Comparison of ENCODE assay signal across 35 cellular contexts in the genomic region with DNA sequence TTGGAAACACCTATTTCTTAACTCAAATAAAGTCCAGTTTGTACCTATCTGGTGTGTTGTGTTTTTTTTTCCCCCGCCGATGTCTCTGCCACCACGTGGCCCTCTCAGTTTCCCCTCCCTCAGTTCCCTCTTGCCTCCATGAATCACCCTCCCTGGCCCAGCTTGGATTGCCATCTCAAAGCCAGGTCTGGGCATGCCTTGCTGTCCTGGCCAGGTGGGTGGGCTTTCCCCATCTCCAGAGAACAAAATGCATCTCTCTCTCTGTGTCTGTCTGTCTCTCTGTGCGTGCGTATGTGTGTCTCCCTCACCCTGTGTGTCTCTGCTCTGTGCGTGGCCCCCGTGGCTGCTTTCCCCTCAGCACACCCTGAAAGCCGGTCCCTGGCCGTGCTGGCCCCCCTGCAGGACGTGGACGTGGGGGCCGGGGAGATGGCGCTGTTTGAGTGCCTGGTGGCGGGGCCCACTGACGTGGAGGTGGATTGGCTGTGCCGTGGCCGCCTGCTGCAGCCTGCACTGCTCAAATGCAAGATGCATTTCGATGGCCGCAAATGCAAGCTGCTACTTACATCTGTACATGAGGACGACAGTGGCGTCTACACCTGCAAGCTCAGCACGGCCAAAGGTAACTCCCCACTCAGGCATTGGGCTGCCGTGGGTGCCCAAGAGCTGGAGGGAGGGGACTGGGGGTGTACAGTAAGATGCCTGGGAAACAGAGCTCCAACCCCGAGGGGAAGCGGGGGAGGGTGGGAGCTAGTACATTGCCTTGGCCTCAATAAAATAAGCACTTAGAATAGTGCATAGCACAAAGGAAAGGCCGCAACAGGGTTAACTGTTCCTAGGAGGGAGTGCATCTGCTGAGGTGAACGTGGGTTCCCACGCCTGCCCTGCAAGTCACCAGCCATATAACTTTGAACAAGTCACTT. TPM values are rescaled to one million over a fixed set of nuclear protein-coding genes. Genes with fewer than 3 reads are reported as not detected.
DNase-seq lines count a peak whose midpoint lies in the region; ATAC-seq and TF ChIP-seq lines count a peak whose summit lies in the region.
"Had no signal": no experiment of that assay in that cellular context is flagged by ENCODE, and none has a peak within 500 bp of the region (broad histone marks: within the 10 kb centered on the region; RNA-seq: fewer than 3 reads in every experiment).

No MANE protein-coding gene starts in this region.

- intact Hi-C loops in heart left ventricle (cut with DNase I) (no loop called here), Right ventricle myocardium superior (cut with DNase I) (no loop called here), vagina (cut with DNase I) (no loop called here)

- ATAC-seq in heart left ventricle (no peak), Right ventricle myocardium superior (ENCODE audit: poor library complexity) (no peak), GM21737 (IDR thresholded peaks at IDR 0.05; ENCODE audit: unreplicated experiment) (no peak), HG03432 (IDR thresholded peaks at IDR 0.05; ENCODE audit: unreplicated experiment) (no peak)
- ATAC-seq: K562, left lung, upper lobe of right lung had no signal

- H3K27ac ChIP-seq in heart left ventricle (peak overlapping the region in 8 of 12 donors; percentile 17 to 72 (median 59)), coronary artery (peak overlapping the region; percentile 42 to 78), vagina (peak overlapping the region; percentile 25)
- H3K27ac ChIP-seq: left lung, neutrophil, SK-N-MC, upper lobe of right lung had no signal

- H3K27ac Mint-ChIP-seq in nephron progenitor cell = peak overlapping the region; percentile 66
- H3K27ac Mint-ChIP-seq: activated naive CD8-positive, alpha-beta T cell treated with anti-CD3 and anti-CD28 coated beads for 36 hours; CD8-positive, alpha-beta memory T cell had no signal

- H3K27me3 ChIP-seq in heart left ventricle = no peaks in the 10 kb centered on the region
- no peaks in the 10 kb centered on the region for H3K27me3 ChIP-seq in vagina
- H3K27me3 ChIP-seq: upper lobe of right lung had no signal

- no peak for TF ChIP-seq CTCF in heart left ventricle (IDR thresholded peaks at IDR 0.05)
- no peak for TF ChIP-seq CTCF in coronary artery (IDR thresholded peaks at IDR 0.05)
- no peak for TF ChIP-seq CTCF in nephron progenitor cell (IDR thresholded peaks at IDR 0.05)
- no peak for TF ChIP-seq CTCF in vagina (IDR thresholded peaks at IDR 0.05)

- H3K9me3 Mint-ChIP-seq in nephron progenitor cell = no peaks in the 10 kb centered on the region
- H3K9me3 Mint-ChIP-seq: activated naive CD8-positive, alpha-beta T cell treated with anti-CD3 and anti-CD28 coated beads for 36 hours; CD8-positive, alpha-beta memory T cell had no signal

- no peaks in the 10 kb centered on the region for H3K27me3 Mint-ChIP-seq in nephron progenitor cell (ENCODE audit: low read depth, poor library complexity)
- H3K27me3 Mint-ChIP-seq: activated naive CD8-positive, alpha-beta T cell treated with anti-CD3 and anti-CD28 coated beads for 36 hours had no signal

- no peak for TF ChIP-seq POLR2A in heart left ventricle (IDR thresholded peaks at IDR 0.05)
- TF ChIP-seq POLR2A in vagina (IDR thresholded peaks at IDR 0.05) = no peak

- H3K9me3 ChIP-seq in heart left ventricle (no peaks in the 10 kb centered on the region), vagina (no peaks in the 10 kb centered on the region)
- H3K9me3 ChIP-seq: left lung, neutrophil, upper lobe of right lung had no signal

- peaks cover 0 to 77% (median 17%) of the 10 kb centered on the region in 12 donors for H3K4me1 ChIP-seq in heart left ventricle
- peaks cover 28% of the 10 kb centered on the region for H3K4me1 ChIP-seq in vagina
- H3K4me1 ChIP-seq: left lung, upper lobe of right lung had no signal

- H3K4me3 Mint-ChIP-seq in nephron progenitor cell = no peak overlapping the region
- H3K4me3 Mint-ChIP-seq: activated naive CD8-positive, alpha-beta T cell treated with anti-CD3 and anti-CD28 coated beads for 36 hours; CD8-positive, alpha-beta memory T cell had no signal

- H3K4me1 Mint-ChIP-seq in nephron progenitor cell = peaks cover 26% of the 10 kb centered on the region
- H3K4me1 Mint-ChIP-seq: activated naive CD8-positive, alpha-beta T cell treated with anti-CD3 and anti-CD28 coated beads for 36 hours; CD8-positive, alpha-beta memory T cell had no signal

- no peak for DNase-seq in heart left ventricle
- no peak for DNase-seq in Right ventricle myocardium superior
- DNase-seq in coronary artery (ENCODE audit: low spot score) = no peak
- DNase-seq in nephron progenitor cell = no peak
- no peak for DNase-seq in vagina (ENCODE audit: extremely low spot score in 2 of 2)
- DNase-seq in NCI-H510A treated with DMSO at 0.1 percent for 48 hours (lab: John Stamatoyannopoulos, UW) = no peak
- DNase-seq: activated CD4-positive, alpha-beta T cell treated with anti-CD3 and anti-CD28 coated beads, Interleukin-2, amount 50 U/mL, for 1 hour; activated CD4-positive, CD25-positive, alpha-beta regulatory T cell; activated effector memory CD4-positive, alpha-beta T cell treated with anti-CD3 and anti-CD28 coated beads, Interleukin-2, amount 50 U/mL, for 16 hours; activated naive CD8-positive, alpha-beta T cell treated with anti-CD3 and anti-CD28 coated beads for 36 hours; activated T-cell treated with anti-CD3 and anti-CD28 coated beads, Interleukin-2, amount 50 U/mL, for 1 hour; AML-193; aorta; CD8-positive, alpha-beta memory T cell; central memory CD4-positive, alpha-beta T cell; dermis blood vessel endothelial cell; DMS 273 treated with DMSO at 0.1 percent for 48 hours; GOT3; NCI-H1092 treated with DMSO at 0.1 percent for 48 hours; NCI-H187; NCI-H2171 treated with DMSO at 0.1 percent for 48 hours; NCI-H510A; RPMI8226; stimulated activated CD4-positive, alpha-beta T cell treated with anti-CD3 and anti-CD28 coated beads, Interleukin-4, amount 100 ng/mL, for 4 hours; substantia nigra; T-helper 1 cell; upper lobe of right lung had no signal

- H3K36me3 ChIP-seq in heart left ventricle = peaks cover 0 to 33% (median 0%) of the 10 kb centered on the region in 9 donors
- H3K36me3 ChIP-seq in vagina = peaks cover 0 to 4% of the 10 kb centered on the region in 2 donors
- H3K36me3 ChIP-seq: left lung, neutrophil, upper lobe of right lung had no signal

- H3K36me3 Mint-ChIP-seq in nephron progenitor cell (ENCODE audit: low read depth) = peaks cover 6% of the 10 kb centered on the region
- H3K36me3 Mint-ChIP-seq: activated naive CD8-positive, alpha-beta T cell treated with anti-CD3 and anti-CD28 coated beads for 36 hours; CD8-positive, alpha-beta memory T cell had no signal

- 61 to 69% (median 66%) methylated on average over 28 of the region's 28 CpGs for WGBS in heart left ventricle, 4 donors

- H3K4me3 ChIP-seq in heart left ventricle = no peak overlapping the region
- no peak overlapping the region for H3K4me3 ChIP-seq in coronary artery
- no peak overlapping the region for H3K4me3 ChIP-seq in vagina
- H3K4me3 ChIP-seq: K562, left lung, SK-N-MC, upper lobe of right lung had no signal

RNA-seq across cellular contexts. Expression of gene GMPPA, which starts 31.6 kb away (rescaled TPM):
- total RNA-seq in heart left ventricle (10 to 100 TPM; 15.8 to 31.6 (median 20.1) TPM), Right ventricle myocardium superior (22.3 TPM), vagina (35.4 TPM)
- 10 to 100 TPM; 18.2 to 35.5 TPM for polyA plus RNA-seq in heart left ventricle

RNA-seq across cellular contexts. Expression of gene SPEG, which starts 32.4 kb away (rescaled TPM):
- total RNA-seq in heart left ventricle (100 to 1,000 TPM in 6 of 9 donors, 10 to 100 TPM in 3; 93.6 to 150 (median 114) TPM), Right ventricle myocardium superior (103 TPM), vagina (28.2 TPM)
- 10 to 100 TPM; 64.8 to 92.2 TPM for polyA plus RNA-seq in heart left ventricle

RNA-seq across cellular contexts. Expression of gene ASIC4, which starts 47.2 kb away (rescaled TPM):
- total RNA-seq in heart left ventricle = under 1 TPM in 1 of 9 donors, not detected in 8; 0.10 TPM
- polyA plus RNA-seq in heart left ventricle = under 1 TPM; 0.03 to 0.08 TPM
- not detected for total RNA-seq in Right ventricle myocardium superior
- total RNA-seq in vagina = not detected
- total RNA-seq: activated naive CD8-positive, alpha-beta T cell treated with anti-CD3 and anti-CD28 coated beads for 36 hours; CD8-positive, alpha-beta memory T cell; dermis blood vessel endothelial cell; left lung; mesenteric fat pad had no signal
- polyA plus RNA-seq: CD8-positive, alpha-beta memory T cell had no signal

RNA-seq across cellular contexts. Expression of gene DES, which starts 48.9 kb away (rescaled TPM):
- over 10,000 TPM in 8 of 9 donors, 1,000 to 10,000 TPM in 1; 9,618 to 28,674 (median 17,979) TPM for total RNA-seq in heart left ventricle
- over 10,000 TPM; 15,024 to 19,385 TPM for polyA plus RNA-seq in heart left ventricle
- 12,920 TPM for total RNA-seq in Right ventricle myocardium superior
- total RNA-seq in vagina = 883 TPM
- total RNA-seq: CD8-positive, alpha-beta memory T cell; dermis blood vessel endothelial cell; M059J had no signal
- polyA plus RNA-seq: CD8-positive, alpha-beta memory T cell had no signal
